1 cellular context compared by ENCODE assay signal in the genomic region with DNA sequence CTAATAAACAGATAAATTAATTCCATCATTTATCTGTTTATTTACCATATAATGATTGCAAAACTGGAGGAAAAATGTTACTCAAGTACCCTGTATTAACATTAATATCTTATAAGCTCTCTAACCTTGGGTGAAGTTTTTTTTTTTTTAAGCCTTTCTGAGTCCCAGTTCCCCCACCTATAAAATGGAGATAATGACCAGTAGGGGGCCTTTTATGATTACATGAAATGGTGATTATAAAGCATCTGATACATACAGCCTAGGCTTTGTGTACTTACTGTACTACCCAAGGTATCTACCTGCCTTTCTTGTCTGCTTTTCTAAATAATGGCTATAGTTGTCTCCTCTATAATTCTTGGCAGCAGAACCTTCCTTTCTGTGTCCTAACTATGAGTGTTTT.
TF ChIP-seq lines count a peak whose summit lies in the region.

No MANE protein-coding gene starts in this region.

TF ChIP-seq in WTC11, 78 proteins besides CTCF, POLR2A, EP300 and RAD21 (continued from another document):
- TF ChIP-seq, protein P1, sequence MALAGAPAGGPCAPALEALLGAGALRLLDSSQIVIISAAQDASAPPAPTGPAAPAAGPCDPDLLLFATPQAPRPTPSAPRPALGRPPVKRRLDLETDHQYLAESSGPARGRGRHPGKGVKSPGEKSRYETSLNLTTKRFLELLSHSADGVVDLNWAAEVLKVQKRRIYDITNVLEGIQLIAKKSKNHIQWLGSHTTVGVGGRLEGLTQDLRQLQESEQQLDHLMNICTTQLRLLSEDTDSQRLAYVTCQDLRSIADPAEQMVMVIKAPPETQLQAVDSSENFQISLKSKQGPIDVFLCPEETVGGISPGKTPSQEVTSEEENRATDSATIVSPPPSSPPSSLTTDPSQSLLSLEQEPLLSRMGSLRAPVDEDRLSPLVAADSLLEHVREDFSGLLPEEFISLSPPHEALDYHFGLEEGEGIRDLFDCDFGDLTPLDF (CRISPR knock-in tag; IDR thresholded peaks at IDR 0.05) = no peak
- TF ChIP-seq, protein P2, sequence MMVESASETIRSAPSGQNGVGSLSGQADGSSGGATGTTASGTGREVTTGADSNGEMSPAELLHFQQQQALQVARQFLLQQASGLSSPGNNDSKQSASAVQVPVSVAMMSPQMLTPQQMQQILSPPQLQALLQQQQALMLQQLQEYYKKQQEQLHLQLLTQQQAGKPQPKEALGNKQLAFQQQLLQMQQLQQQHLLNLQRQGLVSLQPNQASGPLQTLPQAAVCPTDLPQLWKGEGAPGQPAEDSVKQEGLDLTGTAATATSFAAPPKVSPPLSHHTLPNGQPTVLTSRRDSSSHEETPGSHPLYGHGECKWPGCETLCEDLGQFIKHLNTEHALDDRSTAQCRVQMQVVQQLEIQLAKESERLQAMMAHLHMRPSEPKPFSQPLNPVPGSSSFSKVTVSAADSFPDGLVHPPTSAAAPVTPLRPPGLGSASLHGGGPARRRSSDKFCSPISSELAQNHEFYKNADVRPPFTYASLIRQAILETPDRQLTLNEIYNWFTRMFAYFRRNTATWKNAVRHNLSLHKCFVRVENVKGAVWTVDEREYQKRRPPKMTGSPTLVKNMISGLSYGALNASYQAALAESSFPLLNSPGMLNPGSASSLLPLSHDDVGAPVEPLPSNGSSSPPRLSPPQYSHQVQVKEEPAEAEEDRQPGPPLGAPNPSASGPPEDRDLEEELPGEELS (CRISPR knock-in tag; IDR thresholded peaks at IDR 0.05) = no peak
- TF ChIP-seq ZNF423 (CRISPR knock-in tag; IDR thresholded peaks at IDR 0.05) = no peak
- no peak for TF ChIP-seq KAT7 (CRISPR knock-in tag; IDR thresholded peaks at IDR 0.05; ENCODE audit: borderline replicate concordance)
- TF ChIP-seq, protein P3, sequence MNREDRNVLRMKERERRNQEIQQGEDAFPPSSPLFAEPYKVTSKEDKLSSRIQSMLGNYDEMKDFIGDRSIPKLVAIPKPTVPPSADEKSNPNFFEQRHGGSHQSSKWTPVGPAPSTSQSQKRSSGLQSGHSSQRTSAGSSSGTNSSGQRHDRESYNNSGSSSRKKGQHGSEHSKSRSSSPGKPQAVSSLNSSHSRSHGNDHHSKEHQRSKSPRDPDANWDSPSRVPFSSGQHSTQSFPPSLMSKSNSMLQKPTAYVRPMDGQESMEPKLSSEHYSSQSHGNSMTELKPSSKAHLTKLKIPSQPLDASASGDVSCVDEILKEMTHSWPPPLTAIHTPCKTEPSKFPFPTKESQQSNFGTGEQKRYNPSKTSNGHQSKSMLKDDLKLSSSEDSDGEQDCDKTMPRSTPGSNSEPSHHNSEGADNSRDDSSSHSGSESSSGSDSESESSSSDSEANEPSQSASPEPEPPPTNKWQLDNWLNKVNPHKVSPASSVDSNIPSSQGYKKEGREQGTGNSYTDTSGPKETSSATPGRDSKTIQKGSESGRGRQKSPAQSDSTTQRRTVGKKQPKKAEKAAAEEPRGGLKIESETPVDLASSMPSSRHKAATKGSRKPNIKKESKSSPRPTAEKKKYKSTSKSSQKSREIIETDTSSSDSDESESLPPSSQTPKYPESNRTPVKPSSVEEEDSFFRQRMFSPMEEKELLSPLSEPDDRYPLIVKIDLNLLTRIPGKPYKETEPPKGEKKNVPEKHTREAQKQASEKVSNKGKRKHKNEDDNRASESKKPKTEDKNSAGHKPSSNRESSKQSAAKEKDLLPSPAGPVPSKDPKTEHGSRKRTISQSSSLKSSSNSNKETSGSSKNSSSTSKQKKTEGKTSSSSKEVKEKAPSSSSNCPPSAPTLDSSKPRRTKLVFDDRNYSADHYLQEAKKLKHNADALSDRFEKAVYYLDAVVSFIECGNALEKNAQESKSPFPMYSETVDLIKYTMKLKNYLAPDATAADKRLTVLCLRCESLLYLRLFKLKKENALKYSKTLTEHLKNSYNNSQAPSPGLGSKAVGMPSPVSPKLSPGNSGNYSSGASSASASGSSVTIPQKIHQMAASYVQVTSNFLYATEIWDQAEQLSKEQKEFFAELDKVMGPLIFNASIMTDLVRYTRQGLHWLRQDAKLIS (CRISPR knock-in tag; IDR thresholded peaks at IDR 0.05; ENCODE audit: borderline replicate concordance) = no peak
- TF ChIP-seq, protein P4, sequence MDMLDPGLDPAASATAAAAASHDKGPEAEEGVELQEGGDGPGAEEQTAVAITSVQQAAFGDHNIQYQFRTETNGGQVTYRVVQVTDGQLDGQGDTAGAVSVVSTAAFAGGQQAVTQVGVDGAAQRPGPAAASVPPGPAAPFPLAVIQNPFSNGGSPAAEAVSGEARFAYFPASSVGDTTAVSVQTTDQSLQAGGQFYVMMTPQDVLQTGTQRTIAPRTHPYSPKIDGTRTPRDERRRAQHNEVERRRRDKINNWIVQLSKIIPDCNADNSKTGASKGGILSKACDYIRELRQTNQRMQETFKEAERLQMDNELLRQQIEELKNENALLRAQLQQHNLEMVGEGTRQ (CRISPR knock-in tag; IDR thresholded peaks at IDR 0.05) = no peak
- TF ChIP-seq, protein P5, sequence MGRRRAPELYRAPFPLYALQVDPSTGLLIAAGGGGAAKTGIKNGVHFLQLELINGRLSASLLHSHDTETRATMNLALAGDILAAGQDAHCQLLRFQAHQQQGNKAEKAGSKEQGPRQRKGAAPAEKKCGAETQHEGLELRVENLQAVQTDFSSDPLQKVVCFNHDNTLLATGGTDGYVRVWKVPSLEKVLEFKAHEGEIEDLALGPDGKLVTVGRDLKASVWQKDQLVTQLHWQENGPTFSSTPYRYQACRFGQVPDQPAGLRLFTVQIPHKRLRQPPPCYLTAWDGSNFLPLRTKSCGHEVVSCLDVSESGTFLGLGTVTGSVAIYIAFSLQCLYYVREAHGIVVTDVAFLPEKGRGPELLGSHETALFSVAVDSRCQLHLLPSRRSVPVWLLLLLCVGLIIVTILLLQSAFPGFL (CRISPR knock-in tag; IDR thresholded peaks at IDR 0.05; ENCODE audit: borderline replicate concordance) = no peak
- TF ChIP-seq OVOL2 (CRISPR knock-in tag; IDR thresholded peaks at IDR 0.05; ENCODE audit: borderline replicate concordance) = no peak
- TF ChIP-seq ZNF263 (CRISPR knock-in tag; IDR thresholded peaks at IDR 0.05; ENCODE audit: low read depth) = no peak
TF ChIP-seq in WTC11: peak in this region for 0.
